In the genomic region with DNA sequence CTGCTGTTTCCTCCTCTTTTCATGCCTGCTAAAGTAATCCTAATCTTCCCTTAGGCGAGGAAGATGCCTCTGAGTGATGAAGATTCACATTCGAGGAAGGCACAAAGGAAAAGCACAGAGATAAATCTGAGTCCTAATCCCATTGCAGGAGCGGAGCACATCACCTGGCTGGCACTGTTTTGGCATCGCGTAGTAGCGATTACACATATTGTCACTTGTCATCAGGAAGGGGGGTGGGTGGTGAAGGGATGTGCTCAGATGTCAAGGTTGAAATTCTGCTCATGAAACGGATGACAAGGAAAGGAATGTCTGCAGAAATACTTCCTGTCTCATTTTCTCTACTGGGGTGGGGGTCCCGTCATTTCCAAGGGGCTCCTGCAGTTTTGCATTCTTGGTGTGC, we compare ENCODE assay signal across 8 cellular contexts.
"Had no signal": no experiment of that assay in that cellular context is flagged by ENCODE, and none has a peak within 500 bp of the region (broad histone marks: within the 10 kb centered on the region; RNA-seq: fewer than 3 reads in every experiment).

No MANE protein-coding gene starts in this region.

- H3K9ac ChIP-seq: GM23248 had no signal

- DNase-seq: GM23248, GOT3, H7, HFFc6, IMR-90 had no signal

- H2AFZ ChIP-seq: GM23248 had no signal

- H3K4me1 ChIP-seq: HAP-1 had no signal

- ATAC-seq: HCT116, K562 had no signal

- H3K27ac Mint-ChIP-seq: HFFc6 had no signal

- H3K27ac ChIP-seq: GM23248 had no signal

- H3K9me3 ChIP-seq: HAP-1 had no signal

- H3K4me3 ChIP-seq: GM23248, HAP-1, K562 had no signal

- H3K4me3 Mint-ChIP-seq: HFFc6 had no signal

- H3K36me3 ChIP-seq: HAP-1 had no signal
